ENCODE assay signal across 1 cellular context in genomic region chr1:24051206-24051945, GRCh38.
TF ChIP-seq lines count a peak whose summit lies in the region.

No MANE protein-coding gene starts in this region.

TF ChIP-seq in HepG2, 621 proteins besides CTCF, POLR2A, EP300 and RAD21 (continued from another document):
- TF ChIP-seq SNAPC4 (CRISPR knock-in tag; IDR thresholded peaks at IDR 0.05) (no peak), ZNF761 (CRISPR knock-in tag; conservative IDR thresholded peaks at IDR 0.05) (no peak), ZNF703 (CRISPR knock-in tag; IDR thresholded peaks at IDR 0.05; ENCODE audit: borderline replicate concordance) (no peak)
- TF ChIP-seq, protein P1, sequence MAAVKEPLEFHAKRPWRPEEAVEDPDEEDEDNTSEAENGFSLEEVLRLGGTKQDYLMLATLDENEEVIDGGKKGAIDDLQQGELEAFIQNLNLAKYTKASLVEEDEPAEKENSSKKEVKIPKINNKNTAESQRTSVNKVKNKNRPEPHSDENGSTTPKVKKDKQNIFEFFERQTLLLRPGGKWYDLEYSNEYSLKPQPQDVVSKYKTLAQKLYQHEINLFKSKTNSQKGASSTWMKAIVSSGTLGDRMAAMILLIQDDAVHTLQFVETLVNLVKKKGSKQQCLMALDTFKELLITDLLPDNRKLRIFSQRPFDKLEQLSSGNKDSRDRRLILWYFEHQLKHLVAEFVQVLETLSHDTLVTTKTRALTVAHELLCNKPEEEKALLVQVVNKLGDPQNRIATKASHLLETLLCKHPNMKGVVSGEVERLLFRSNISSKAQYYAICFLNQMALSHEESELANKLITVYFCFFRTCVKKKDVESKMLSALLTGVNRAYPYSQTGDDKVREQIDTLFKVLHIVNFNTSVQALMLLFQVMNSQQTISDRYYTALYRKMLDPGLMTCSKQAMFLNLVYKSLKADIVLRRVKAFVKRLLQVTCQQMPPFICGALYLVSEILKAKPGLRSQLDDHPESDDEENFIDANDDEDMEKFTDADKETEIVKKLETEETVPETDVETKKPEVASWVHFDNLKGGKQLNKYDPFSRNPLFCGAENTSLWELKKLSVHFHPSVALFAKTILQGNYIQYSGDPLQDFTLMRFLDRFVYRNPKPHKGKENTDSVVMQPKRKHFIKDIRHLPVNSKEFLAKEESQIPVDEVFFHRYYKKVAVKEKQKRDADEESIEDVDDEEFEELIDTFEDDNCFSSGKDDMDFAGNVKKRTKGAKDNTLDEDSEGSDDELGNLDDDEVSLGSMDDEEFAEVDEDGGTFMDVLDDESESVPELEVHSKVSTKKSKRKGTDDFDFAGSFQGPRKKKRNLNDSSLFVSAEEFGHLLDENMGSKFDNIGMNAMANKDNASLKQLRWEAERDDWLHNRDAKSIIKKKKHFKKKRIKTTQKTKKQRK (IDR thresholded peaks at IDR 0.05; ENCODE audit: low read length) = no peak
